11 cellular contexts compared by ENCODE assay signal in genomic region chr9:88777498-88778312, GRCh38.
DNase-seq lines count a peak whose midpoint lies in the region; ATAC-seq and TF ChIP-seq lines count a peak whose summit lies in the region.
"Had no signal": no experiment of that assay in that cellular context is flagged by ENCODE, and none has a peak within 500 bp of the region (broad histone marks: within the 10 kb centered on the region; RNA-seq: fewer than 3 reads in every experiment).

No MANE protein-coding gene starts in this region.

- no peaks in the 10 kb centered on the region for H3K36me3 Mint-ChIP-seq in brain
- H3K36me3 Mint-ChIP-seq in naive thymus-derived CD8-positive, alpha-beta T cell, result no peaks in the 10 kb centered on the region

- H3K9me3 ChIP-seq in AG04450 (ENCODE audit: control insufficient read depth, insufficient read depth, low read length), result no peaks in the 10 kb centered on the region
- H3K9me3 ChIP-seq: gastrocnemius medialis had no signal

- no peaks in the 10 kb centered on the region for H3K9me3 Mint-ChIP-seq in brain
- no peaks in the 10 kb centered on the region for H3K9me3 Mint-ChIP-seq in naive thymus-derived CD8-positive, alpha-beta T cell

- H3K27ac Mint-ChIP-seq in brain, result peak overlapping the region in 3 of 5 experiments; percentile 20 to 74 (median 24)
- peak overlapping the region in 2 of 10 donors; percentile 9 to 48 for H3K27ac Mint-ChIP-seq in naive thymus-derived CD8-positive, alpha-beta T cell
- H3K27ac Mint-ChIP-seq: activated naive CD8-positive, alpha-beta T cell had no signal

- no peak overlapping the region for H3K4me3 ChIP-seq in AG04450 (ENCODE audit: low read depth, low read length)
- H3K4me3 ChIP-seq: gastrocnemius medialis had no signal

- H3K4me3 Mint-ChIP-seq in brain, result peak overlapping the region in 1 of 5 experiments; percentile 32
- no peak overlapping the region for H3K4me3 Mint-ChIP-seq in naive thymus-derived CD8-positive, alpha-beta T cell
- H3K4me3 Mint-ChIP-seq: activated naive CD8-positive, alpha-beta T cell had no signal

- no peaks in the 10 kb centered on the region for H3K27me3 ChIP-seq in AG04450 (ENCODE audit: control insufficient read depth, insufficient read depth, low read length)
- H3K27me3 ChIP-seq: gastrocnemius medialis had no signal

- CTCF ChIA-PET in AG04450 (lab: Charles Lee), result no interaction called here

- POLR2A ChIA-PET in AG04450 (lab: Yijun Ruan, JAX), result interaction anchor here (0.6 kb wide), 1 partner anchor 32 kb away, joined by 4 read pairs; no protein-coding TSS in a partner anchor
- POLR2A ChIA-PET in naive thymus-derived CD8-positive, alpha-beta T cell (lab: Charles Lee), result no interaction called here

- no peaks in the 10 kb centered on the region for H3K27me3 Mint-ChIP-seq in brain
- peaks cover 12 to 41% (median 21%) of the 10 kb centered on the region in 5 donors for H3K27me3 Mint-ChIP-seq in naive thymus-derived CD8-positive, alpha-beta T cell

- TF ChIP-seq CTCF in AG04450 (IDR thresholded peaks at IDR 0.05; ENCODE audit: low read depth, low read length), result no peak
- no peak for TF ChIP-seq CTCF in brain (conservative IDR thresholded peaks at IDR 0.05)
- TF ChIP-seq CTCF in GM13977 (IDR thresholded peaks at IDR 0.05; ENCODE audit: extremely low read depth, insufficient read depth, missing control alignments), result no peak

- DNase-seq in AG04450 (ENCODE audit: low read depth, low spot score) (no peak), M059J (ENCODE audit: low read depth) (peak; percentile 75), lung microvascular endothelial cell (ENCODE audit: low read depth in 2 of 2) (peak; percentile 70 to 89), GM13977 (ENCODE audit: low spot score) (no peak)
- no peak for DNase-seq in naive thymus-derived CD8-positive, alpha-beta T cell
- DNase-seq: NCI-H187 treated with DMSO at 0.1 percent for 48 hours had no signal

- ATAC-seq in GM18519 (IDR thresholded peaks at IDR 0.05; ENCODE audit: low FRiP score, unreplicated experiment) (no peak), HG03159 (IDR thresholded peaks at IDR 0.05; ENCODE audit: unreplicated experiment) (no peak)
- ATAC-seq in naive thymus-derived CD8-positive, alpha-beta T cell, result no peak

- in situ Hi-C loops in GM13977 (cut with MboI; ENCODE audit: low pct_unique_long_range_greater_than_20kb, low sequenced_read_pairs, unreplicated experiment), result no loop called here

- peak overlapping the region; percentile 96 for H3K27ac ChIP-seq in AG04450 (ENCODE audit: low read depth, low read length)

- H3K4me1 Mint-ChIP-seq in brain, result peaks cover 46% of the 10 kb centered on the region
- peaks cover 5 to 17% (median 9%) of the 10 kb centered on the region in 4 donors for H3K4me1 Mint-ChIP-seq in naive thymus-derived CD8-positive, alpha-beta T cell

Comparison
In these comparisons a context has a peak if more than half of its experiments do, and no peak if none do; other contexts are left out.
1. DNase-seq: peak in M059J (single experiment) and lung microvascular endothelial cell (2 of 2); none in AG04450 (single experiment), naive thymus-derived CD8-positive, alpha-beta T cell (0 of 10) and GM13977 (single experiment).